Comparison of ENCODE assay signal across 34 cellular contexts in the genomic region with DNA sequence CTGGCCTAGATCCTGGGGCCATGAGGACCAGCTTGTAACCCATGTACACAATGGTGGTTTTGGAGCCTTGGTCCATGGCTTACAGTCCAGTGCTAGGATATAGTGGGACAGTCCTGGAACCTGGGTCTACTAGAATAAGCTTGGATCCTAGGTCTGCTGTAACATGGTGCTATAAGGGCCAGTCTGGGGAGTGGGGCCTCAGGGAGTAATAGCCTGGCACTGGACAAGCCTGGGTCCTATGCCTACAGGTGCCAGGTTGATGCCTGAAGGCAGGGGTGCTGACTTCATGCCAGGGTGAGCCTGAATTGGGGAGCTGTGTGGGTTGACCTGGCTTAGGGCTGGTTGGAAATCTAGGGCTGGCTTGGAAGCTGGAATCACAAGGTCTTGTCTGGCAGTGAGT.
"Had no signal": no experiment of that assay in that cellular context is flagged by ENCODE, and none has a peak within 500 bp of the region (broad histone marks: within the 10 kb centered on the region; RNA-seq: fewer than 3 reads in every experiment).

No MANE protein-coding gene starts in this region.

- H3K36me3 ChIP-seq: MG63 had no signal

- H3K9me3 ChIP-seq: MG63 had no signal

- H3K27me3 ChIP-seq: MG63 had no signal

- H3K27ac ChIP-seq: KMS-11 had no signal

- H3K4me2 ChIP-seq: KMS-11 had no signal

- H3K9ac ChIP-seq: KMS-11 had no signal

- H3K4me3 ChIP-seq: MG63 had no signal

- DNase-seq: Karpas-422, Kasumi-1, KG1, MG63, MM.1S, MV-4-11, NCI-H1048, NCI-H1092, NCI-H1092 treated with DMSO at 0.1 percent for 48 hours, NCI-H1105, NCI-H1105 treated with DMSO at 0.1 percent for 48 hours, NCI-H1417, NCI-H1417 treated with DMSO at 0.1 percent for 48 hours, NCI-H1436, NCI-H1436 treated with DMSO at 0.1 percent for 48 hours, NCI-H146, NCI-H1694, NCI-H1694 treated with DMSO at 0.1 percent for 48 hours, NCI-H187, NCI-H187 treated with DMSO at 0.1 percent for 48 hours, NCI-H1930, NCI-H2029, NCI-H2029 treated with DMSO at 0.1 percent for 48 hours, NCI-H2081, NCI-H2081 treated with DMSO at 0.1 percent for 48 hours, NCI-H2107, NCI-H2171, NCI-H2171 treated with DMSO at 0.1 percent for 48 hours, NCI-H2227 treated with DMSO at 0.1 percent for 48 hours, NCI-H226, NCI-H345, NCI-H446, NCI-H446 treated with DMSO at 0.1 percent for 48 hours had no signal
